Comparison of ENCODE assay signal across 9 cellular contexts in genomic region chr18:13563390-13563805, GRCh38.
DNase-seq lines count a peak whose midpoint lies in the region; ATAC-seq, FAIRE-seq and TF ChIP-seq lines count a peak whose summit lies in the region.
"Had no signal": no experiment of that assay in that cellular context is flagged by ENCODE, and none has a peak within 500 bp of the region (broad histone marks: within the 10 kb centered on the region; RNA-seq: fewer than 3 reads in every experiment).

No MANE protein-coding gene starts in this region.

- H3K36me3 ChIP-seq in liver (ENCODE audit: control insufficient read depth in 4 of 4, insufficient read depth in 3 of 4, low read depth in 1 of 4, low read length in 3 of 4) (no peaks in the 10 kb centered on the region), HepG2 (replicated peaks in 1 of 2; ENCODE audit: control insufficient read depth in 1 of 2, insufficient read depth in 2 of 2, low read length in 2 of 2) (no peaks in the 10 kb centered on the region), right lobe of liver (no peaks in the 10 kb centered on the region), prostate gland (no peaks in the 10 kb centered on the region)

- H3K27ac Mint-ChIP-seq in activated T-helper 1 cell treated with anti-CD3 and anti-CD28 coated beads, Interleukin-12 subunit alpha, Interleukin-12 subunit beta, Interleukin-2, Interleukin-4 antibody, amounts not matched to agents 30 ng/mL and 10 ng/mL and 1 ng/mL, durations not matched to agents 14 hours and 24 hours and 36 hours: peak overlapping the region; percentile 96

- H3K27ac ChIP-seq in liver (ENCODE audit: low read depth in 1 of 2, low read length in 2 of 2): no peak overlapping the region
- no peak overlapping the region for H3K27ac ChIP-seq in HepG2 (ENCODE audit: extremely low read length, insufficient read depth, low read length)
- peak overlapping the region in 1 of 3 donors; percentile 29 for H3K27ac ChIP-seq in right lobe of liver
- no peak overlapping the region for H3K27ac ChIP-seq in prostate gland
- H3K27ac ChIP-seq: SK-N-MC had no signal

- no peak for TF ChIP-seq POLR2A in HepG2 (IDR thresholded peaks at IDR 0.05; ENCODE audit: insufficient read depth in 1 of 2, low read depth in 2 of 2, low read length in 2 of 2)
- no peak for TF ChIP-seq POLR2A in right lobe of liver (IDR thresholded peaks at IDR 0.05)
- TF ChIP-seq POLR2A in prostate gland (IDR thresholded peaks at IDR 0.05): no peak

- intact Hi-C loops in HepG2 (cut with micrococcal nuclease; ENCODE audit: unreplicated experiment) (no loop called here), right lobe of liver (cut with DNase I) (no loop called here), prostate gland (cut with DNase I) (loop anchor here (5.0 kb wide), 1 partner anchor 64 kb away; no protein-coding TSS in a partner anchor)
- intact Hi-C loops in activated T-helper 1 cell treated with anti-CD3 and anti-CD28 coated beads, Interleukin-12 subunit alpha, Interleukin-12 subunit beta, Interleukin-2, Interleukin-4 antibody, amounts not matched to agents 30 ng/mL and 10 ng/mL and 1 ng/mL, durations not matched to agents 14 hours and 24 hours and 36 hours (cut with micrococcal nuclease): loop anchor here (2.0 to 10.0 kb wide), 2 partner anchors 347 to 719 kb away; no protein-coding TSS in a partner anchor

- TF ChIP-seq EP300 in HepG2 (IDR thresholded peaks at IDR 0.05; ENCODE audit: low read depth in 2 of 2, low read length in 2 of 2) (no peak), HepG2 (CRISPR knock-in tag; IDR thresholded peaks at IDR 0.05; ENCODE audit: borderline replicate concordance) (no peak)

- TF ChIP-seq RAD21 in liver (IDR thresholded peaks at IDR 0.05) (no peak), HepG2 (CRISPR knock-in tag; IDR thresholded peaks at IDR 0.05) (no peak)

- H4K20me1 ChIP-seq in HepG2 (ENCODE audit: insufficient read depth, low read length): no peaks in the 10 kb centered on the region

- CTCF ChIA-PET in HepG2 (lab: Yijun Ruan, JAX; ENCODE audit: low intra/inter-chr PET ratio, low total read pairs): no interaction called here

- H3K27me3 Mint-ChIP-seq in activated T-helper 1 cell treated with anti-CD3 and anti-CD28 coated beads, Interleukin-12 subunit alpha, Interleukin-12 subunit beta, Interleukin-2, Interleukin-4 antibody, amounts not matched to agents 30 ng/mL and 10 ng/mL and 1 ng/mL, durations not matched to agents 14 hours and 24 hours and 36 hours (ENCODE audit: insufficient read depth): no peaks in the 10 kb centered on the region

- H3K79me2 ChIP-seq in HepG2 (ENCODE audit: insufficient read depth, low read length): no peaks in the 10 kb centered on the region

- H3K4me3 ChIP-seq in liver (ENCODE audit: low read depth in 1 of 3, low read length in 3 of 3) (no peak overlapping the region), HepG2 (replicated peaks in 1 of 3; ENCODE audit: insufficient read depth in 1 of 3, low read depth in 2 of 3, low read length in 3 of 3) (no peak overlapping the region), right lobe of liver (no peak overlapping the region), prostate gland (no peak overlapping the region)
- H3K4me3 ChIP-seq: SK-N-MC had no signal

- no peaks in the 10 kb centered on the region for H3K27me3 ChIP-seq in liver (ENCODE audit: control insufficient read depth in 4 of 4, insufficient read depth in 4 of 4, low read length in 3 of 4)
- no peaks in the 10 kb centered on the region for H3K27me3 ChIP-seq in HepG2 (ENCODE audit: control insufficient read depth in 1 of 2, insufficient read depth in 2 of 2, low read length in 2 of 2)
- no peaks in the 10 kb centered on the region for H3K27me3 ChIP-seq in right lobe of liver
- no peaks in the 10 kb centered on the region for H3K27me3 ChIP-seq in prostate gland (replicated peaks; ENCODE audit: insufficient read depth)

- FAIRE-seq in HepG2 (lab: Jason Lieb, UNC): no peak
- FAIRE-seq in urothelium cell line (lab: Jason Lieb, UNC): peak; percentile 87

- peaks cover 9% of the 10 kb centered on the region for H3K36me3 Mint-ChIP-seq in activated T-helper 1 cell treated with anti-CD3 and anti-CD28 coated beads, Interleukin-12 subunit alpha, Interleukin-12 subunit beta, Interleukin-2, Interleukin-4 antibody, amounts not matched to agents 30 ng/mL and 10 ng/mL and 1 ng/mL, durations not matched to agents 14 hours and 24 hours and 36 hours (ENCODE audit: low read depth)

- POLR2A ChIA-PET in HepG2 (lab: Yijun Ruan, JAX): no interaction called here

- no TSS peak for BruUV-seq in HepG2 (replicated peaks; lab: Mats Ljungman, UMichigan)

- no peak for ATAC-seq in HepG2
- peak; percentile 19 to 68 (median 44) for ATAC-seq in right lobe of liver
- no peak for ATAC-seq in GM21526 (IDR thresholded peaks at IDR 0.05; ENCODE audit: low FRiP score, unreplicated experiment)
- ATAC-seq in GM21367 (IDR thresholded peaks at IDR 0.05; ENCODE audit: unreplicated experiment): no peak

- H3K4me1 ChIP-seq in liver (ENCODE audit: control insufficient read depth in 4 of 4, insufficient read depth in 4 of 4, low read length in 3 of 4): peaks cover 0 to 19% (median 9%) of the 10 kb centered on the region in 4 donors
- H3K4me1 ChIP-seq in HepG2 (ENCODE audit: insufficient read depth, low read length): no peaks in the 10 kb centered on the region
- peaks cover 0 to 8% (median 0%) of the 10 kb centered on the region in 4 donors for H3K4me1 ChIP-seq in right lobe of liver
- no peaks in the 10 kb centered on the region for H3K4me1 ChIP-seq in prostate gland (replicated peaks)

- H3K9ac ChIP-seq in liver (ENCODE audit: low read depth in 1 of 2, low read length in 2 of 2): no peak overlapping the region
- no peak overlapping the region for H3K9ac ChIP-seq in HepG2 (ENCODE audit: insufficient read depth, low read depth, low read length)

- H3K4me1 Mint-ChIP-seq in activated T-helper 1 cell treated with anti-CD3 and anti-CD28 coated beads, Interleukin-12 subunit alpha, Interleukin-12 subunit beta, Interleukin-2, Interleukin-4 antibody, amounts not matched to agents 30 ng/mL and 10 ng/mL and 1 ng/mL, durations not matched to agents 14 hours and 24 hours and 36 hours (ENCODE audit: low read depth): peaks cover 65% of the 10 kb centered on the region

- no peaks in the 10 kb centered on the region for H3K9me3 Mint-ChIP-seq in activated T-helper 1 cell treated with anti-CD3 and anti-CD28 coated beads, Interleukin-12 subunit alpha, Interleukin-12 subunit beta, Interleukin-2, Interleukin-4 antibody, amounts not matched to agents 30 ng/mL and 10 ng/mL and 1 ng/mL, durations not matched to agents 14 hours and 24 hours and 36 hours

- in situ Hi-C loops in HepG2 (cut with HindIII; ENCODE audit: extremely low pct_ligation_motif_present, low pct_unique_long_range_greater_than_20kb): loop anchor here (25.0 kb wide), 1 partner anchor 224 kb away; no protein-coding TSS in a partner anchor

- no peak overlapping the region for H2AFZ ChIP-seq in HepG2 (ENCODE audit: low read length)

- no peak for DNase-seq in HepG2 (ENCODE audit: low spot score)
- no peak for DNase-seq in activated T-helper 1 cell treated with anti-CD3 and anti-CD28 coated beads, Interleukin-12 subunit alpha, Interleukin-12 subunit beta, Interleukin-2, Interleukin-4 antibody, amounts not matched to agents 30 ng/mL and 10 ng/mL and 1 ng/mL, durations not matched to agents 14 hours and 24 hours and 36 hours (ENCODE audit: low spot score)
- DNase-seq in right lobe of liver: no peak
- DNase-seq in urothelium cell line (ENCODE audit: low spot score): no peak
- no peak for DNase-seq in prostate gland (ENCODE audit: low spot score)

- peak overlapping the region; percentile 54 for H3K4me3 Mint-ChIP-seq in activated T-helper 1 cell treated with anti-CD3 and anti-CD28 coated beads, Interleukin-12 subunit alpha, Interleukin-12 subunit beta, Interleukin-2, Interleukin-4 antibody, amounts not matched to agents 30 ng/mL and 10 ng/mL and 1 ng/mL, durations not matched to agents 14 hours and 24 hours and 36 hours

- TF ChIP-seq CTCF in liver (IDR thresholded peaks at IDR 0.05; ENCODE audit: low read depth, low read length, missing input control): no peak
- TF ChIP-seq CTCF in HepG2 (CRISPR knock-in tag; IDR thresholded peaks at IDR 0.05): no peak
- no peak for TF ChIP-seq CTCF in right lobe of liver (IDR thresholded peaks at IDR 0.05)
- TF ChIP-seq CTCF in prostate gland (IDR thresholded peaks at IDR 0.05): no peak

- WGBS in liver: 73% methylated on average over 9 of the region's 9 CpGs
- WGBS in HepG2 (ENCODE audit: low lambda C conversion rate): 96% methylated on average over 9 of the region's 9 CpGs
- 41% methylated on average over 5 of the region's 9 CpGs for WGBS in right lobe of liver (ENCODE audit: insufficient coverage, low coverage, low lambda C conversion rate, missing lambda C conversion rate)
- WGBS in prostate gland: 59% methylated on average over 9 of the region's 9 CpGs

- no peak overlapping the region for H3K4me2 ChIP-seq in HepG2 (ENCODE audit: low read depth, low read length)

- H3K9me3 ChIP-seq in liver (ENCODE audit: control insufficient read depth in 4 of 4, low read length in 3 of 4): no peaks in the 10 kb centered on the region
- H3K9me3 ChIP-seq in HepG2 (ENCODE audit: low read length): no peaks in the 10 kb centered on the region
- no peaks in the 10 kb centered on the region for H3K9me3 ChIP-seq in right lobe of liver
- no peaks in the 10 kb centered on the region for H3K9me3 ChIP-seq in prostate gland

TF ChIP-seq in liver, 16 proteins besides CTCF, POLR2A, EP300 and RAD21:
- TF ChIP-seq YY1 (IDR thresholded peaks at IDR 0.05) (peak; percentile 11), RXRA (IDR thresholded peaks at IDR 0.05) (no peak), SP1 (IDR thresholded peaks at IDR 0.05) (peak; percentile 16)

TF ChIP-seq in HepG2, 621 proteins besides CTCF, POLR2A, EP300 and RAD21:
- TF ChIP-seq ZNF367 (CRISPR knock-in tag; IDR thresholded peaks at IDR 0.05; ENCODE audit: borderline replicate concordance): no peak
- no peak for TF ChIP-seq EZH2 (conservative IDR thresholded peaks at IDR 0.05; ENCODE audit: low read depth, low read length)
- no peak for TF ChIP-seq ZNF781 (CRISPR knock-in tag; IDR thresholded peaks at IDR 0.05; ENCODE audit: borderline replicate concordance, not compliant biosample characterization)
- TF ChIP-seq SKIL (CRISPR knock-in tag; IDR thresholded peaks at IDR 0.05; ENCODE audit: borderline replicate concordance): no peak
TF ChIP-seq in HepG2: peak in this region for 0.

Comparison
In these comparisons a context has a peak if more than half of its experiments do, and no peak if none do; other contexts are left out.
1. ATAC-seq: peak in right lobe of liver (4 of 4); none in HepG2 (single experiment), GM21526 (single experiment) and GM21367 (single experiment).
2. intact Hi-C loops: an anchor here in activated T-helper 1 cell treated with anti-CD3 and anti-CD28 coated beads, Interleukin-12 subunit alpha, Interleukin-12 subunit beta, Interleukin-2, Interleukin-4 antibody, amounts not matched to agents 30 ng/mL and 10 ng/mL and 1 ng/mL, durations not matched to agents 14 hours and 24 hours and 36 hours (2.0 to 10.0 kb wide) and prostate gland (5.0 kb wide); none called in HepG2 and right lobe of liver.